In the genomic region with DNA sequence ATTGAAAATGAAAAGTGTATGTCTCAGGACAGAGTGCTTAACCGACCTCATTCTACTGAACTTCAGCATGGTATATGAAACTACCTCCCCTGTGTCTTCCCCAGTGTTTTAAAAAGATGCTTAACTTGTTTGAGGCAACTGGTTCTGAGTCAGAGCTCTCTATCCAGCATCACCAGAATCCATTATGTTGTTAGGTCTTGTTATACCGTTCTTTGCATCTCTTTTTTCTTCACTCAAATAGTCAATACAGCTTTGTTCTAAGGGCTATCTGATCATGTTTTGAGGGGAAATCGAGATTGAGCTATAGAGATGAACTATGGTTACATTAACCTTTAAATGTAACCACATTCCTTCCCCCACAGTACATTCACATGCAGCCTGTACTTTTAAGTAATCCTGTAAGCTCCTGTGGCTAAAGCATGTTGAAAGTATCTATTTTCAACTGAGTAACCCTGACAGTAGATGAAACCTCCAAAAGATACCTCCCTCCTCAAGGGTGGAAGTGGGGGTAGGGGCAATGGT, we compare ENCODE assay signal across 10 cellular contexts.
A peak's percentile ranks its signal among the peaks of the same experiment; 100 is the strongest.
DNase-seq lines count a peak whose midpoint lies in the region; ATAC-seq and TF ChIP-seq lines count a peak whose summit lies in the region.
"Had no signal": no experiment of that assay in that cellular context is flagged by ENCODE, and none has a peak within 500 bp of the region (broad histone marks: within the 10 kb centered on the region; RNA-seq: fewer than 3 reads in every experiment).

No MANE protein-coding gene starts in this region.

- peaks cover 2% of the 10 kb centered on the region for H3K4me1 ChIP-seq in fibroblast of lung (ENCODE audit: control insufficient read depth, extremely low read depth, insufficient read depth, low read length)
- H3K4me1 ChIP-seq: prostate gland had no signal

- H3K4me2 ChIP-seq in fibroblast of lung (ENCODE audit: extremely low read depth, insufficient read depth, low read length), result no peak overlapping the region

- no peak overlapping the region for H3K9ac ChIP-seq in fibroblast of lung (ENCODE audit: insufficient read depth, low read length)

- DNase-seq in fibroblast of lung (ENCODE audit: low read depth in 2 of 2), result peak in 1 of 2 donors; percentile 22
- no peak for DNase-seq in NCI-H524 (lab: John Stamatoyannopoulos, UW)
- DNase-seq in G401 (ENCODE audit: low spot score), result no peak
- DNase-seq in DMS53 (lab: John Stamatoyannopoulos, UW), result no peak
- no peak for DNase-seq in C1 segment of cervical spinal cord (lab: John Stamatoyannopoulos, UW)
- DNase-seq: activated CD4-positive, alpha-beta T cell treated with anti-CD3 and anti-CD28 coated beads, Interleukin-2, amount 50 U/mL, for 1 hour had no signal

- peak overlapping the region; percentile 16 for H3K27ac ChIP-seq in fibroblast of lung (ENCODE audit: insufficient read depth, low read length)
- H3K27ac ChIP-seq: prostate gland had no signal

- H4K20me1 ChIP-seq in fibroblast of lung (ENCODE audit: control insufficient read depth, extremely low read depth, insufficient read depth, low read length), result no peaks in the 10 kb centered on the region

- no peaks in the 10 kb centered on the region for H3K27me3 ChIP-seq in fibroblast of lung (ENCODE audit: control insufficient read depth, insufficient read depth, low read length)

- H3K36me3 ChIP-seq in fibroblast of lung (ENCODE audit: control insufficient read depth, insufficient read depth, low read length), result no peaks in the 10 kb centered on the region
- H3K36me3 ChIP-seq: prostate gland had no signal

- TF ChIP-seq CTCF in fibroblast of lung (conservative IDR thresholded peaks at IDR 0.05 in 1 of 2, IDR thresholded peaks at IDR 0.05 in 1 of 2; ENCODE audit: low read depth in 1 of 2, low read length in 2 of 2), result no peak

- H3K9me3 ChIP-seq in fibroblast of lung (ENCODE audit: control insufficient read depth, insufficient read depth, low read depth, low read length), result no peaks in the 10 kb centered on the region
- H3K9me3 ChIP-seq: prostate gland had no signal

- in situ Hi-C loops in G401 (cut with HindIII; ENCODE audit: low sequenced_read_pairs), result no loop called here

- no peaks in the 10 kb centered on the region for H3K79me2 ChIP-seq in fibroblast of lung (ENCODE audit: control insufficient read depth, insufficient read depth, low read length)

- no peak overlapping the region for H2AFZ ChIP-seq in fibroblast of lung (ENCODE audit: low read length)

- ATAC-seq in GM18861 (IDR thresholded peaks at IDR 0.05; ENCODE audit: unreplicated experiment) (peak; percentile 42), GM21737 (IDR thresholded peaks at IDR 0.05; ENCODE audit: unreplicated experiment) (peak; percentile 45), HG03520 (IDR thresholded peaks at IDR 0.05; ENCODE audit: unreplicated experiment) (peak; percentile 44)

- no peak overlapping the region for H3K4me3 ChIP-seq in fibroblast of lung (replicated peaks in 1 of 4; ENCODE audit: control extremely low read depth in 1 of 4, insufficient read depth in 1 of 4, low read depth in 3 of 4, low read length in 4 of 4)
- H3K4me3 ChIP-seq: prostate gland had no signal
